Comparison of ENCODE assay signal across 10 cellular contexts in genomic region chr6:52522151-52522626, GRCh38. TPM values are rescaled to one million over a fixed set of nuclear protein-coding genes. Genes with fewer than 3 reads are reported as not detected.
DNase-seq lines count a peak whose midpoint lies in the region; ATAC-seq, FAIRE-seq and TF ChIP-seq lines count a peak whose summit lies in the region.
"Had no signal": no experiment of that assay in that cellular context is flagged by ENCODE, and none has a peak within 500 bp of the region (broad histone marks: within the 10 kb centered on the region; RNA-seq: fewer than 3 reads in every experiment).

No MANE protein-coding gene starts in this region.

- H3K36me3 ChIP-seq in HepG2 (replicated peaks in 1 of 2; ENCODE audit: control insufficient read depth in 1 of 2, insufficient read depth in 2 of 2, low read length in 2 of 2) (peaks cover 6 to 42% of the 10 kb centered on the region in 2 experiments), thyroid gland (no peaks in the 10 kb centered on the region)

- no peaks in the 10 kb centered on the region for H3K27me3 ChIP-seq in HepG2 (ENCODE audit: control insufficient read depth in 1 of 2, insufficient read depth in 2 of 2, low read length in 2 of 2)
- H3K27me3 ChIP-seq in thyroid gland = no peaks in the 10 kb centered on the region

- intact Hi-C loops in HepG2 (cut with micrococcal nuclease; ENCODE audit: unreplicated experiment) = no loop called here
- intact Hi-C loops in thyroid gland (cut with DNase I) = no loop called here

- H3K79me2 ChIP-seq in HepG2 (ENCODE audit: insufficient read depth, low read length) = peaks cover 51% of the 10 kb centered on the region

- POLR2A ChIA-PET in HepG2 (lab: Yijun Ruan, JAX) = interaction anchor here (0.8 kb wide), 1 partner anchor 22 kb away, joined by 3 read pairs; no protein-coding TSS in a partner anchor

- TF ChIP-seq EP300 in HepG2 (IDR thresholded peaks at IDR 0.05; ENCODE audit: low read depth in 2 of 2, low read length in 2 of 2) = no peak
- TF ChIP-seq EP300 in HepG2 (CRISPR knock-in tag; IDR thresholded peaks at IDR 0.05; ENCODE audit: borderline replicate concordance) = no peak

- H3K4me1 ChIP-seq in HepG2 (ENCODE audit: insufficient read depth, low read length) (peaks cover 57% of the 10 kb centered on the region), thyroid gland (peaks cover 17 to 32% of the 10 kb centered on the region in 2 donors)

- BruUV-seq in HepG2 (replicated peaks; lab: Mats Ljungman, UMichigan) = no TSS peak

- TF ChIP-seq CTCF in coronary artery (IDR thresholded peaks at IDR 0.05) = no peak
- TF ChIP-seq CTCF in HepG2 (CRISPR knock-in tag; IDR thresholded peaks at IDR 0.05) = no peak
- TF ChIP-seq CTCF in thyroid gland (IDR thresholded peaks at IDR 0.05) = no peak
- TF ChIP-seq CTCF in GM10266 (IDR thresholded peaks at IDR 0.05; ENCODE audit: control insufficient read depth, insufficient read depth, low read depth, missing control alignments) = no peak

- 64% methylated on average over 7 of the region's 7 CpGs for WGBS in HepG2 (ENCODE audit: low lambda C conversion rate)
- WGBS in thyroid gland, 2 donors = 52 to 58% methylated on average over 7 of the region's 7 CpGs

- no peak for FAIRE-seq in HepG2 (lab: Jason Lieb, UNC)

- no peak overlapping the region for H3K4me2 ChIP-seq in HepG2 (ENCODE audit: low read depth, low read length)

- no peaks in the 10 kb centered on the region for H3K9me3 ChIP-seq in HepG2 (ENCODE audit: low read length)
- no peaks in the 10 kb centered on the region for H3K9me3 ChIP-seq in thyroid gland

- ATAC-seq in HepG2 = no peak

- H3K4me3 ChIP-seq in coronary artery = peak overlapping the region; percentile 20
- H3K4me3 ChIP-seq in HepG2 (replicated peaks in 1 of 3; ENCODE audit: insufficient read depth in 1 of 3, low read depth in 2 of 3, low read length in 3 of 3) = no peak overlapping the region
- no peak overlapping the region for H3K4me3 ChIP-seq in thyroid gland (replicated peaks in 1 of 3)

- 0 out of 2 replicates have a peak, but pooled peaks cover 3% of the 10 kb centered on the region for H4K20me1 ChIP-seq in HepG2 (ENCODE audit: insufficient read depth, low read length)

- in situ Hi-C loops in HepG2 (cut with HindIII; ENCODE audit: extremely low pct_ligation_motif_present, low pct_unique_long_range_greater_than_20kb) = no loop called here

- no peak for TF ChIP-seq RAD21 in HepG2 (CRISPR knock-in tag; IDR thresholded peaks at IDR 0.05)

- H2AFZ ChIP-seq in HepG2 (ENCODE audit: low read length) = no peak overlapping the region

- CTCF ChIA-PET in HepG2 (lab: Yijun Ruan, JAX; ENCODE audit: low intra/inter-chr PET ratio, low total read pairs) = no interaction called here

- TF ChIP-seq POLR2A in HepG2 (IDR thresholded peaks at IDR 0.05; ENCODE audit: insufficient read depth in 1 of 2, low read depth in 2 of 2, low read length in 2 of 2) (no peak), thyroid gland (IDR thresholded peaks at IDR 0.05) (no peak)

- peak overlapping the region; percentile 70 to 84 for H3K27ac ChIP-seq in coronary artery
- peak overlapping the region; percentile 31 for H3K27ac ChIP-seq in HepG2 (ENCODE audit: extremely low read length, insufficient read depth, low read length)
- H3K27ac ChIP-seq in thyroid gland = peak overlapping the region; percentile 25 to 64 (median 47)

- H3K9ac ChIP-seq in HepG2 (ENCODE audit: insufficient read depth, low read depth, low read length) = no peak overlapping the region

- DNase-seq in HT1080 (ENCODE audit: low read depth) (peak; percentile 57), coronary artery (ENCODE audit: low spot score) (peak; percentile 81), HepG2 (ENCODE audit: low spot score) (no peak), thyroid gland (no peak), NCI-H128 (lab: John Stamatoyannopoulos, UW; ENCODE audit: unreplicated experiment) (no peak), GM10266 (ENCODE audit: extremely low spot score) (no peak), NCI-H524 treated with DMSO at 0.1 percent for 48 hours (lab: John Stamatoyannopoulos, UW) (no peak), HT-29 (ENCODE audit: low spot score) (no peak)
- DNase-seq: activated T-cell treated with anti-CD3 and anti-CD28 coated beads, Interleukin-2, amount 50 U/mL, for 48 hours; stimulated activated CD4-positive, alpha-beta T cell treated with anti-CD3 and anti-CD28 coated beads, Interleukin-4, amount 100 ng/mL, for 24 hours had no signal

TF ChIP-seq in HepG2, 621 proteins besides CTCF, POLR2A, EP300 and RAD21 (continues in another document):
- TF ChIP-seq FOXO4 (CRISPR knock-in tag; conservative IDR thresholded peaks at IDR 0.05) (0 out of 2 replicates have a peak, but pooled peaks have one; percentile 61), MAX (IDR thresholded peaks at IDR 0.05) (no peak), NR2F6 (IDR thresholded peaks at IDR 0.05) (peak; percentile 44; the same call in 1 of the 2 replicates), NR2F6 (CRISPR knock-in tag; IDR thresholded peaks at IDR 0.05) (peak; percentile 40; the same call in 1 of the 2 replicates), RXRB (CRISPR knock-in tag; IDR thresholded peaks at IDR 0.05; ENCODE audit: borderline replicate concordance) (0 out of 2 replicates have a peak, but pooled peaks have one; percentile 13), PAWR (CRISPR knock-in tag; IDR thresholded peaks at IDR 0.05; ENCODE audit: borderline replicate concordance) (no peak), RARA (CRISPR knock-in tag; IDR thresholded peaks at IDR 0.05) (peak; percentile 56; the same call in 1 of the 2 replicates)

RNA-seq across cellular contexts. Expression of gene TRAM2, which starts 54.7 kb away (rescaled TPM):
- 51.6 and 58.5 TPM in 2 replicates for total RNA-seq in HT1080 (2014; rRNA removed; shearing (Covaris generic))
- 47.8 and 54.4 TPM in 2 replicates for polyA plus RNA-seq in HT1080 (2015; cell fraction: cytosol; rRNA removed)
- polyA plus RNA-seq in HT1080 (2015; cell fraction: nucleus; rRNA removed) = 67.6 and 76.5 TPM in 2 replicates
- total RNA-seq in HepG2 (2016; rRNA removed; fragmentation: Illumina TruSeq; extraction: Trizol) (40.5 and 49.1 TPM in 2 replicates), thyroid gland (10 to 100 TPM; 16.5 to 21.8 (median 19.7) TPM)
- 4.0 and 4.7 TPM in 2 replicates for total RNA-seq in HepG2 (2016; cell fraction: cytosol; rRNA removed; fragmentation: Illumina TruSeq; extraction: Trizol; ENCODE audit: low read depth)
- total RNA-seq in HepG2 (2016; cell fraction: insoluble cytoplasmic fraction; rRNA removed; fragmentation: Illumina TruSeq; extraction: Trizol) = 36.8 and 47.0 TPM in 2 replicates
- 24.9 and 25.7 TPM in 2 replicates for total RNA-seq in HepG2 (2016; cell fraction: membrane; rRNA removed; fragmentation: Illumina TruSeq; extraction: Trizol)
- 50.0 and 60.1 TPM in 2 replicates for total RNA-seq in HepG2 (2016; cell fraction: nucleus; rRNA removed; fragmentation: Illumina TruSeq; extraction: Trizol)
- polyA plus RNA-seq in HepG2 (2011; rRNA removed) = 68.2 and 72.5 TPM in 2 replicates
- polyA plus RNA-seq in HepG2 (2011; cell fraction: cytosol; rRNA removed) = 51.1 and 62.3 TPM in 2 replicates
- polyA plus RNA-seq in HepG2 (2011; cell fraction: nucleus; rRNA removed) = 100.0 and 109 TPM in 2 replicates
- polyA plus RNA-seq in HepG2 (2012) = 42.0 and 55.5 TPM in 2 replicates
- 2.3 and 2.5 TPM in 2 replicates for polyA plus RNA-seq in HepG2 (2016; cell fraction: cytosol; fragmentation: Illumina TruSeq; extraction: Trizol; ENCODE audit: low read depth)
- polyA plus RNA-seq in HepG2 (2016; cell fraction: insoluble cytoplasmic fraction; fragmentation: Illumina TruSeq; extraction: Trizol; ENCODE audit: low read depth) = 27.8 and 31.3 TPM in 2 replicates
- polyA plus RNA-seq in HepG2 (2016; cell fraction: membrane; fragmentation: Illumina TruSeq; extraction: Trizol; ENCODE audit: low read depth) = 11.1 and 12.4 TPM in 2 replicates
- 72.8 and 73.2 TPM in 2 replicates for polyA plus RNA-seq in HepG2 (2016; cell fraction: nucleus; fragmentation: Illumina TruSeq; extraction: Trizol; ENCODE audit: insufficient read depth, low read depth)
- polyA minus RNA-seq in HepG2 (2011; rRNA and poly(A)+ RNA removed; ENCODE audit: low replicate concordance) = 21.3 and 119 TPM in 2 replicates
- polyA minus RNA-seq in HepG2 (2011; cell fraction: cytosol; rRNA and poly(A)+ RNA removed) = 67.1 and 80.2 TPM in 2 replicates
- polyA minus RNA-seq in HepG2 (2011; cell fraction: nucleus; rRNA and poly(A)+ RNA removed) = 60.0 and 64.5 TPM in 2 replicates
- total RNA-seq in HT-29 (2014; rRNA removed; shearing (Covaris generic)) = 4.1 and 4.6 TPM in 2 replicates

Comparison
In these comparisons a context has a peak if more than half of its experiments do, and no peak if none do; other contexts are left out.
1. DNase-seq: peak in HT1080 (single experiment) and coronary artery (single experiment); none in HepG2 (single experiment), thyroid gland (0 of 2), NCI-H128 (single experiment), GM10266 (single experiment), NCI-H524 treated with DMSO at 0.1 percent for 48 hours (single experiment) and HT-29 (single experiment).
2. Peak in every context shown above with its lines, with median percentiles within 50 percentile points of each other: H3K27ac ChIP-seq.